Comparison of ENCODE assay signal across 12 cellular contexts in the genomic region with DNA sequence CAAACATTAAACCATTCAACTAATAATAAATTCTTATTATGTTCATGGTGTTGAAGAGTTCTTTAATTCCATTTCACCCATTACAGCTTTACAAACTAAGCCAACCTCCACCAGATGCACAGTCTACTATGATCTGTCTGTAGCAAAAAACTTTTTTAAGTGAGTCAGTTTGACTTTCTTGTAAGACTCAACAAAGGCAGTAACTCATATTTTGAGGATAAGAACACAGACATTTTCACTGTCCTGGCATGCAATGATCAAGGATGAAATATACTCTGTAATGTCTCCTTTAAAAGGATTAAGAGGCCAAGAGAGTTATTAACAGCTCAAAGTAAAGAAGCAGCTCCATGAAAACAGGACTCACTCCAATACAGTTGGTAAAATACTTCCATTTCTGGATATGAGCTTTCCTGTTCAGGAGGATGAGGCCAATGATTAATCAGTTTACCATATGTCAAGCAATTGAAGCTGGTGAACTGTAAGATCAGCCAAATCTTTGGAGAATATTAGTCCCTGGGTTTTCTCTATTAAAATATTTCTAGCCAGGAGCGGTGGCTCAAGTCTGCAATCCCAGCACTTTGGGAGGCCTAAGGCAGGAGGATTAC. TPM values are rescaled to one million over a fixed set of nuclear protein-coding genes. Genes with fewer than 3 reads are reported as not detected.
"Had no signal": no experiment of that assay in that cellular context is flagged by ENCODE, and none has a peak within 500 bp of the region (broad histone marks: within the 10 kb centered on the region; RNA-seq: fewer than 3 reads in every experiment).

No MANE protein-coding gene starts in this region.

- H3K27ac ChIP-seq: brain microvascular endothelial cell, foreskin keratinocyte, pancreas, skin epidermis, thoracic aorta had no signal

- H3K9me3 ChIP-seq: left lung, pancreas, stomach, thoracic aorta had no signal

- H3K27me3 ChIP-seq: brain microvascular endothelial cell, foreskin keratinocyte, left lung, pancreas, stomach had no signal

- ATAC-seq: foreskin keratinocyte had no signal

- H3K36me3 ChIP-seq: thoracic aorta had no signal

- H3K4me3 ChIP-seq: left lung, pancreas, skin epidermis, stomach, thoracic aorta had no signal

- H3K4me1 ChIP-seq: foreskin keratinocyte, pancreas had no signal

- DNase-seq: activated CD4-positive, alpha-beta T cell treated with anti-CD3 and anti-CD28 coated beads for 48 hours; activated naive CD4-positive, alpha-beta T cell treated with anti-CD3 and anti-CD28 coated beads for 36 hours; amniotic stem cell; left lung; nephron progenitor cell; pancreas; stomach; T-helper 9 cell had no signal

RNA-seq across cellular contexts. Expression of gene SMPDL3B, which starts 45.5 kb away (rescaled TPM):
- total RNA-seq: thoracic aorta had no signal
